ENCODE assay signal across 24 cellular contexts in genomic region chr6:68368845-68369244, GRCh38.
"Had no signal": no experiment of that assay in that cellular context is flagged by ENCODE, and none has a peak within 500 bp of the region (broad histone marks: within the 10 kb centered on the region; RNA-seq: fewer than 3 reads in every experiment).

No MANE protein-coding gene starts in this region.

- FAIRE-seq: small intestine, urothelium cell line had no signal

- H3K27me3 ChIP-seq: neural progenitor cell, ovary, right lobe of liver, sigmoid colon, stomach, thyroid gland, tibial nerve, upper lobe of left lung, vagina had no signal

- ATAC-seq: psoas muscle; right cardiac atrium; right lobe of liver; stimulated activated effector memory CD8-positive, alpha-beta T cell treated with anti-CD3 and anti-CD28 coated beads, Interleukin-12 subunit alpha, Interleukin-12 subunit beta, amount 100 ng/mL, for 72 hours; stimulated activated naive B cell treated with anti-CD40 and anti-IgM and Interleukin-4, amounts not matched to agents 10 μg/mL and 1 μg/mL and 100 μg/mL, for 72 hours had no signal

- DNase-seq: occipital lobe; ovary; posterior cingulate gyrus; psoas muscle; right cardiac atrium; right lobe of liver; sigmoid colon; small intestine; stimulated activated CD4-positive, alpha-beta T cell treated with anti-CD3 and anti-CD28 coated beads, Interleukin-15, amount 100 ng/mL, for 24 hours; stimulated activated CD4-positive, alpha-beta T cell treated with anti-CD3 and anti-CD28 coated beads, Interleukin-2, amount 100 ng/mL, for 24 hours; stimulated activated CD4-positive, alpha-beta T cell treated with anti-CD3 and anti-CD28 coated beads, Interleukin-2, amount 100 ng/mL, for 48 hours; stimulated activated CD4-positive, alpha-beta T cell treated with anti-CD3 and anti-CD28 coated beads, Interleukin-4, amount 100 ng/mL, for 24 hours; stimulated activated naive B cell treated with anti-CD40 and anti-IgM and Interleukin-4, amounts not matched to agents 10 μg/mL and 1 μg/mL and 100 μg/mL, for 72 hours; stimulated activated naive CD4-positive, alpha-beta T cell treated with Interleukin-2 at 50 U/mL for 16 hours; stomach; thyroid gland; trophoblast cell; upper lobe of left lung had no signal

- H3K36me3 ChIP-seq: neural progenitor cell, ovary, right lobe of liver, sigmoid colon, stomach, thoracic aorta, thyroid gland, tibial nerve, upper lobe of left lung, vagina had no signal

- H3K4me3 ChIP-seq: neural progenitor cell, ovary, psoas muscle, right lobe of liver, sigmoid colon, stomach, thoracic aorta, thyroid gland, tibial nerve, upper lobe of left lung, vagina had no signal
